30 cellular contexts compared by ENCODE assay signal in genomic region chr10:1123972-1124371, GRCh38.
DNase-seq lines count a peak whose midpoint lies in the region; ATAC-seq, FAIRE-seq and TF ChIP-seq lines count a peak whose summit lies in the region.
"Had no signal": no experiment of that assay in that cellular context is flagged by ENCODE, and none has a peak within 500 bp of the region (broad histone marks: within the 10 kb centered on the region; RNA-seq: fewer than 3 reads in every experiment).

No MANE protein-coding gene starts in this region.

- no peak overlapping the region for H3K9ac ChIP-seq in neural progenitor cell

- H3K4me1 Mint-ChIP-seq in CD4-positive, CD25-positive, alpha-beta regulatory T cell = peaks cover 5 to 43% (median 14%) of the 10 kb centered on the region in 4 donors
- H3K4me1 Mint-ChIP-seq in naive thymus-derived CD8-positive, alpha-beta T cell = peaks cover 30 to 43% (median 31%) of the 10 kb centered on the region in 4 donors
- H3K4me1 Mint-ChIP-seq in neural progenitor cell = peaks cover 55% of the 10 kb centered on the region

- H3K27ac Mint-ChIP-seq in CD4-positive, CD25-positive, alpha-beta regulatory T cell = peak overlapping the region; percentile 18 to 86 (median 32)
- peak overlapping the region in 9 of 10 donors; percentile 24 to 88 (median 61) for H3K27ac Mint-ChIP-seq in naive thymus-derived CD8-positive, alpha-beta T cell
- H3K27ac Mint-ChIP-seq in neural progenitor cell = no peak overlapping the region
- H3K27ac Mint-ChIP-seq: activated CD4-positive, alpha-beta T cell treated with anti-CD3 and anti-CD28 coated beads, Interleukin-2, amount 10 ng/mL, durations not matched to agents 7 days and 5 days; activated CD8-positive, alpha-beta memory T cell treated with anti-CD3 and anti-CD28 coated beads, Interleukin-2, amount 10 ng/mL, durations not matched to agents 7 days and 5 days had no signal

- H3F3A ChIP-seq in neural progenitor cell (ENCODE audit: low read depth) = no peaks in the 10 kb centered on the region

- no peak overlapping the region for H2AFZ ChIP-seq in neural progenitor cell (replicated peaks)

- no peak overlapping the region for H3K4me2 ChIP-seq in neural progenitor cell

- peak; percentile 84 for FAIRE-seq in bronchial epithelial cell (lab: Jason Lieb, UNC)
- no peak for FAIRE-seq in pancreas (lab: Jason Lieb, UNC)
- FAIRE-seq: G401.6, RCC 7860 had no signal

- H3K4me3 ChIP-seq in CD4-positive, CD25-positive, alpha-beta regulatory T cell (ENCODE audit: low read depth, low read length) = no peak overlapping the region
- H3K4me3 ChIP-seq in H7 (ENCODE audit: insufficient read depth, low read depth, low read length) = no peak overlapping the region
- H3K4me3 ChIP-seq in bronchial epithelial cell (ENCODE audit: low read depth, low read length) = no peak overlapping the region
- H3K4me3 ChIP-seq in neural progenitor cell = no peak overlapping the region
- no peak overlapping the region for H3K4me3 ChIP-seq in pancreas
- H3K4me3 ChIP-seq: esophagus squamous epithelium, heart right ventricle, sigmoid colon, upper lobe of left lung had no signal

- intact Hi-C loops in pancreas (cut with DNase I) = no loop called here

- no peak for TF ChIP-seq CTCF in bronchial epithelial cell (IDR thresholded peaks at IDR 0.05; ENCODE audit: insufficient read depth, low read length, severe bottlenecking)
- no peak for TF ChIP-seq CTCF in neural progenitor cell (IDR thresholded peaks at IDR 0.05)
- TF ChIP-seq CTCF in pancreas (IDR thresholded peaks at IDR 0.05) = no peak

- no peak for DNase-seq in CD4-positive, CD25-positive, alpha-beta regulatory T cell
- peak; percentile 10 for DNase-seq in H7
- no peak for DNase-seq in bronchial epithelial cell (ENCODE audit: low read depth)
- no peak for DNase-seq in naive thymus-derived CD8-positive, alpha-beta T cell
- no peak for DNase-seq in substantia nigra (lab: John Stamatoyannopoulos, UW)
- no peak for DNase-seq in neural progenitor cell (ENCODE audit: low spot score)
- DNase-seq in GDM1 (lab: John Stamatoyannopoulos, UW) = no peak
- no peak for DNase-seq in pancreas
- DNase-seq: activated CD4-positive, alpha-beta T cell treated with anti-CD3 and anti-CD28 coated beads, Interleukin-2, amount 10 ng/mL, durations not matched to agents 7 days and 5 days; activated CD8-positive, alpha-beta memory T cell treated with anti-CD3 and anti-CD28 coated beads, Interleukin-2, amount 10 ng/mL, durations not matched to agents 7 days and 5 days; C1 segment of cervical spinal cord; Calu3; DMS79; esophagus squamous epithelium; foreskin keratinocyte; heart right ventricle; NCI-H1092; NCI-H1694 treated with DMSO at 0.1 percent for 48 hours; NCI-H446 treated with DMSO at 0.1 percent for 48 hours; NCI-H82; occipital lobe; SIG-M5; sigmoid colon; stimulated activated CD4-positive, alpha-beta T cell treated with anti-CD3 and anti-CD28 coated beads, Interleukin-4, amount 100 ng/mL, for 24 hours; upper lobe of left lung had no signal

- WGBS in pancreas, 2 donors = 96 to 97% methylated on average over 12 of the region's 12 CpGs

- no peaks in the 10 kb centered on the region for H3K79me2 ChIP-seq in neural progenitor cell (ENCODE audit: low read depth)

- no peak overlapping the region for H3K4me3 Mint-ChIP-seq in CD4-positive, CD25-positive, alpha-beta regulatory T cell
- peak overlapping the region in 3 of 10 donors; percentile 4 to 11 (median 10) for H3K4me3 Mint-ChIP-seq in naive thymus-derived CD8-positive, alpha-beta T cell
- H3K4me3 Mint-ChIP-seq in neural progenitor cell = no peak overlapping the region
- H3K4me3 Mint-ChIP-seq: activated CD4-positive, alpha-beta T cell treated with anti-CD3 and anti-CD28 coated beads, Interleukin-2, amount 10 ng/mL, durations not matched to agents 7 days and 5 days; activated CD8-positive, alpha-beta memory T cell treated with anti-CD3 and anti-CD28 coated beads, Interleukin-2, amount 10 ng/mL, durations not matched to agents 7 days and 5 days; activated naive CD4-positive, alpha-beta T cell treated with anti-CD3 and anti-CD28 coated beads for 36 hours; activated T-helper 1 cell treated with anti-CD3 and anti-CD28 coated beads, Interleukin-12 subunit alpha, Interleukin-12 subunit beta, Interleukin-2, Interleukin-4 antibody, amounts not matched to agents 30 ng/mL and 10 ng/mL and 1 ng/mL, durations not matched to agents 14 hours and 24 hours and 36 hours had no signal

- H3K4me1 ChIP-seq in CD4-positive, CD25-positive, alpha-beta regulatory T cell (ENCODE audit: control insufficient read depth, insufficient read depth, low read length, poor library complexity, severe bottlenecking) = no peaks in the 10 kb centered on the region
- H3K4me1 ChIP-seq in neural progenitor cell (no peaks in the 10 kb centered on the region), pancreas (no peaks in the 10 kb centered on the region)
- H3K4me1 ChIP-seq: esophagus squamous epithelium, foreskin keratinocyte, upper lobe of left lung had no signal

- peaks cover 61% of the 10 kb centered on the region for H3K36me3 Mint-ChIP-seq in CD4-positive, CD25-positive, alpha-beta regulatory T cell
- peaks cover 18 to 91% (median 43%) of the 10 kb centered on the region in 3 donors for H3K36me3 Mint-ChIP-seq in naive thymus-derived CD8-positive, alpha-beta T cell
- peaks cover 49% of the 10 kb centered on the region for H3K36me3 Mint-ChIP-seq in neural progenitor cell

- H3K27me3 Mint-ChIP-seq in CD4-positive, CD25-positive, alpha-beta regulatory T cell = no peaks in the 10 kb centered on the region
- no peaks in the 10 kb centered on the region for H3K27me3 Mint-ChIP-seq in naive thymus-derived CD8-positive, alpha-beta T cell
- H3K27me3 Mint-ChIP-seq in neural progenitor cell (ENCODE audit: insufficient read depth, low read depth) = peaks cover 3% of the 10 kb centered on the region
- H3K27me3 Mint-ChIP-seq: activated CD4-positive, alpha-beta T cell treated with anti-CD3 and anti-CD28 coated beads, Interleukin-2, amount 10 ng/mL, durations not matched to agents 7 days and 5 days; activated CD8-positive, alpha-beta memory T cell treated with anti-CD3 and anti-CD28 coated beads, Interleukin-2, amount 10 ng/mL, durations not matched to agents 7 days and 5 days had no signal

- POLR2A ChIA-PET in naive thymus-derived CD8-positive, alpha-beta T cell (lab: Charles Lee) = no interaction called here

- H3K9me3 Mint-ChIP-seq in CD4-positive, CD25-positive, alpha-beta regulatory T cell = no peaks in the 10 kb centered on the region
- H3K9me3 Mint-ChIP-seq in naive thymus-derived CD8-positive, alpha-beta T cell = peaks cover 0 to 3% (median 0%) of the 10 kb centered on the region in 9 donors
- H3K9me3 Mint-ChIP-seq in neural progenitor cell = no peaks in the 10 kb centered on the region
- H3K9me3 Mint-ChIP-seq: activated CD4-positive, alpha-beta T cell treated with anti-CD3 and anti-CD28 coated beads, Interleukin-2, amount 10 ng/mL, durations not matched to agents 7 days and 5 days; activated naive CD4-positive, alpha-beta T cell treated with anti-CD3 and anti-CD28 coated beads for 36 hours; activated T-helper 1 cell treated with anti-CD3 and anti-CD28 coated beads, Interleukin-12 subunit alpha, Interleukin-12 subunit beta, Interleukin-2, Interleukin-4 antibody, amounts not matched to agents 30 ng/mL and 10 ng/mL and 1 ng/mL, durations not matched to agents 14 hours and 24 hours and 36 hours had no signal

- H3K27me3 ChIP-seq in CD4-positive, CD25-positive, alpha-beta regulatory T cell (ENCODE audit: control insufficient read depth, insufficient read depth, low read length) = no peaks in the 10 kb centered on the region
- H3K27me3 ChIP-seq in H7 (ENCODE audit: control insufficient read depth, insufficient read depth, low read length) = no peaks in the 10 kb centered on the region
- no peaks in the 10 kb centered on the region for H3K27me3 ChIP-seq in bronchial epithelial cell (ENCODE audit: control insufficient read depth, insufficient read depth, low read length)
- H3K27me3 ChIP-seq in neural progenitor cell = no peaks in the 10 kb centered on the region
- H3K27me3 ChIP-seq in pancreas = no peaks in the 10 kb centered on the region
- H3K27me3 ChIP-seq: esophagus squamous epithelium, foreskin keratinocyte, heart right ventricle, sigmoid colon, upper lobe of left lung had no signal

- no peaks in the 10 kb centered on the region for H4K20me1 ChIP-seq in neural progenitor cell (ENCODE audit: low read depth)

- H3K36me3 ChIP-seq in CD4-positive, CD25-positive, alpha-beta regulatory T cell (ENCODE audit: control insufficient read depth, insufficient read depth, low read length) = peaks cover 85% of the 10 kb centered on the region
- peaks cover 3% of the 10 kb centered on the region for H3K36me3 ChIP-seq in H7 (replicated peaks; ENCODE audit: control insufficient read depth, insufficient read depth, low read length)
- H3K36me3 ChIP-seq in bronchial epithelial cell (ENCODE audit: control insufficient read depth, insufficient read depth, low read length) = peaks cover 23% of the 10 kb centered on the region
- no peaks in the 10 kb centered on the region for H3K36me3 ChIP-seq in neural progenitor cell
- peaks cover 10 to 43% (median 10%) of the 10 kb centered on the region in 3 donors for H3K36me3 ChIP-seq in pancreas

- no peak for ATAC-seq in CD4-positive, CD25-positive, alpha-beta regulatory T cell (ENCODE audit: low read depth in 2 of 2)
- no peak for ATAC-seq in naive thymus-derived CD8-positive, alpha-beta T cell
- ATAC-seq in pancreas = no peak
- ATAC-seq: activated CD8-positive, alpha-beta memory T cell treated with anti-CD3 and anti-CD28 coated beads, Interleukin-2, amount 10 ng/mL, durations not matched to agents 7 days and 5 days; foreskin keratinocyte; heart right ventricle had no signal

- H3K27ac ChIP-seq in CD4-positive, CD25-positive, alpha-beta regulatory T cell (ENCODE audit: insufficient read depth, low read length, poor library complexity, severe bottlenecking) = no peak overlapping the region
- H3K27ac ChIP-seq in substantia nigra (ENCODE audit: low read depth, low read length, poor library complexity, severe bottlenecking) = no peak overlapping the region
- no peak overlapping the region for H3K27ac ChIP-seq in neural progenitor cell
- H3K27ac ChIP-seq in pancreas = no peak overlapping the region
- H3K27ac ChIP-seq: esophagus squamous epithelium, foreskin keratinocyte, heart right ventricle, sigmoid colon, upper lobe of left lung, VCaP had no signal

- H3K9me3 ChIP-seq in CD4-positive, CD25-positive, alpha-beta regulatory T cell (ENCODE audit: control insufficient read depth in 2 of 2, low read length in 2 of 2) = no peaks in the 10 kb centered on the region
- H3K9me3 ChIP-seq in neural progenitor cell (ENCODE audit: low read depth) = no peaks in the 10 kb centered on the region
- no peaks in the 10 kb centered on the region for H3K9me3 ChIP-seq in pancreas
- H3K9me3 ChIP-seq: esophagus squamous epithelium, heart right ventricle, sigmoid colon, upper lobe of left lung had no signal
